Comparison of ENCODE assay signal across 8 cellular contexts in genomic region chr4:106329027-106329618, GRCh38. TPM values are rescaled to one million over a fixed set of nuclear protein-coding genes. Genes with fewer than 3 reads are reported as not detected.
DNase-seq lines count a peak whose midpoint lies in the region; ATAC-seq and TF ChIP-seq lines count a peak whose summit lies in the region.

No MANE protein-coding gene starts in this region.

- ATAC-seq in GM18498 (IDR thresholded peaks at IDR 0.05; ENCODE audit: unreplicated experiment) = peak; percentile 85
- ATAC-seq in HG02840 (IDR thresholded peaks at IDR 0.05; ENCODE audit: low FRiP score, unreplicated experiment) = peak; percentile 74
- peak in 1 of 2 donors; percentile 50 for ATAC-seq in lower lobe of right lung

- in situ Hi-C loops in brain microvascular endothelial cell (cut with HindIII; ENCODE audit: low pct_ligation_motif_present, low sequenced_read_pairs) = no loop called here

- H3K27ac ChIP-seq in brain microvascular endothelial cell = no peak overlapping the region
- H3K27ac ChIP-seq in lower lobe of right lung = no peak overlapping the region
- H3K27ac ChIP-seq in effector memory CD4-positive, alpha-beta T cell (ENCODE audit: insufficient read depth, low read length, poor library complexity, severe bottlenecking) = no peak overlapping the region

- peaks cover 28% of the 10 kb centered on the region for H3K36me3 ChIP-seq in brain microvascular endothelial cell (replicated peaks)
- peaks cover 95% of the 10 kb centered on the region for H3K36me3 ChIP-seq in lower lobe of right lung
- peaks cover 76% of the 10 kb centered on the region for H3K36me3 ChIP-seq in effector memory CD4-positive, alpha-beta T cell (ENCODE audit: control insufficient read depth, insufficient read depth, low read length)

- intact Hi-C loops in lower lobe of right lung (cut with DNase I) = no loop called here

- no peak for DNase-seq in AG09319 (ENCODE audit: extremely low read depth, low read depth)
- peak; percentile 12 for DNase-seq in NCI-H2227 treated with DMSO at 0.1 percent for 48 hours (lab: John Stamatoyannopoulos, UW)
- peak; percentile 44 for DNase-seq in brain microvascular endothelial cell
- DNase-seq in lower lobe of right lung = no peak
- no peak for DNase-seq in effector memory CD4-positive, alpha-beta T cell
- DNase-seq in middle frontal gyrus (ENCODE audit: extremely low spot score, low spot score) = no peak

- no peak overlapping the region for H3K4me3 ChIP-seq in brain microvascular endothelial cell (ENCODE audit: low read depth, low read length)
- no peak overlapping the region for H3K4me3 ChIP-seq in lower lobe of right lung
- H3K4me3 ChIP-seq in effector memory CD4-positive, alpha-beta T cell (ENCODE audit: insufficient read depth, low read depth, low read length, poor library complexity, severe bottlenecking) = no peak overlapping the region

- H3K27me3 ChIP-seq in brain microvascular endothelial cell (replicated peaks) (no peaks in the 10 kb centered on the region), lower lobe of right lung (ENCODE audit: low read depth) (no peaks in the 10 kb centered on the region)
- H3K27me3 ChIP-seq in effector memory CD4-positive, alpha-beta T cell (replicated peaks; ENCODE audit: control insufficient read depth, insufficient read depth, low read length, poor library complexity, severe bottlenecking) = no peaks in the 10 kb centered on the region

- H3K4me1 ChIP-seq in lower lobe of right lung = no peaks in the 10 kb centered on the region
- no peaks in the 10 kb centered on the region for H3K4me1 ChIP-seq in effector memory CD4-positive, alpha-beta T cell (ENCODE audit: control insufficient read depth, insufficient read depth, low read length, poor library complexity, severe bottlenecking)

- TF ChIP-seq CTCF in AG09319 (IDR thresholded peaks at IDR 0.05; ENCODE audit: low read depth, low read length) (peak; percentile 79), brain microvascular endothelial cell (IDR thresholded peaks at IDR 0.05; ENCODE audit: low read depth, low read length, missing control alignments) (peak; percentile 65), lower lobe of right lung (IDR thresholded peaks at IDR 0.05) (peak; percentile 48)

- H3K9me3 ChIP-seq in lower lobe of right lung = no peaks in the 10 kb centered on the region
- H3K9me3 ChIP-seq in effector memory CD4-positive, alpha-beta T cell (ENCODE audit: control insufficient read depth, low read length) = no peaks in the 10 kb centered on the region

RNA-seq across cellular contexts. Expression of gene AIMP1, which starts 12.8 kb away (rescaled TPM):
- total RNA-seq in lower lobe of right lung = 40.7 TPM

RNA-seq across cellular contexts. Expression of gene TBCK, which starts 13.1 kb away (rescaled TPM):
- 45.7 TPM for total RNA-seq in lower lobe of right lung

RNA-seq across cellular contexts. Expression of gene GIMD1, which starts 39.5 kb away (rescaled TPM):
- not detected for total RNA-seq in lower lobe of right lung

Comparison
In these comparisons a context has a peak if more than half of its experiments do, and no peak if none do; other contexts are left out.
1. DNase-seq: peak in NCI-H2227 treated with DMSO at 0.1 percent for 48 hours (single experiment) and brain microvascular endothelial cell (single experiment); none in AG09319 (single experiment), lower lobe of right lung (single experiment), effector memory CD4-positive, alpha-beta T cell (0 of 3) and middle frontal gyrus (single experiment).
2. Peak in every context shown above with its lines, with median percentiles within 50 percentile points of each other: CTCF ChIP-seq.